Comparison of ENCODE assay signal across 29 cellular contexts in genomic region chr2:75499534-75499933, GRCh38.
"Had no signal": no experiment of that assay in that cellular context is flagged by ENCODE, and none has a peak within 500 bp of the region (broad histone marks: within the 10 kb centered on the region; RNA-seq: fewer than 3 reads in every experiment).

No MANE protein-coding gene starts in this region.

- H3K27me3 ChIP-seq: ascending aorta, breast epithelium, cardiac muscle cell, colonic mucosa, esophagus squamous epithelium had no signal

- H3K27ac Mint-ChIP-seq: activated CD4-positive, alpha-beta memory T cell treated with anti-CD3 and anti-CD28 coated beads, Interleukin-2, amount 10 ng/mL, durations not matched to agents 7 days and 5 days; activated CD4-positive, alpha-beta T cell treated with anti-CD3 and anti-CD28 coated beads, Interleukin-2, amount 10 ng/mL, durations not matched to agents 7 days and 5 days; activated naive CD4-positive, alpha-beta T cell treated with anti-CD3 and anti-CD28 coated beads, Interleukin-2, amount 10 ng/mL, durations not matched to agents 7 days and 5 days; activated naive CD4-positive, alpha-beta T cell treated with anti-CD3 and anti-CD28 coated beads, Interleukin-2, amount 50 U/mL, for 72 hours; activated naive CD8-positive, alpha-beta T cell treated with anti-CD3 and anti-CD28 coated beads, Interleukin-2, amount 10 ng/mL, durations not matched to agents 7 days and 5 days; activated T-cell treated with anti-CD3 and anti-CD28 coated beads, Interleukin-2, amount 50 U/mL, for 24 hours; activated T-cell treated with anti-CD3 and anti-CD28 coated beads, Interleukin-2, amount 50 U/mL, for 72 hours; brain had no signal

- ATAC-seq: activated naive CD4-positive, alpha-beta T cell treated with anti-CD3 and anti-CD28 coated beads, Interleukin-2, amount 50 U/mL, for 72 hours; activated T-cell treated with anti-CD3 and anti-CD28 coated beads, Interleukin-2, amount 50 U/mL, for 72 hours had no signal

- H3K36me3 Mint-ChIP-seq: activated naive CD4-positive, alpha-beta T cell treated with anti-CD3 and anti-CD28 coated beads, Interleukin-2, amount 10 ng/mL, durations not matched to agents 7 days and 5 days; activated naive CD4-positive, alpha-beta T cell treated with anti-CD3 and anti-CD28 coated beads, Interleukin-2, amount 50 U/mL, for 72 hours; activated naive CD8-positive, alpha-beta T cell treated with anti-CD3 and anti-CD28 coated beads, Interleukin-2, amount 10 ng/mL, durations not matched to agents 7 days and 5 days; brain had no signal

- H3K27ac ChIP-seq: ascending aorta, breast epithelium, cardiac muscle cell, colonic mucosa, epithelial cell of prostate, esophagus squamous epithelium had no signal

- H3K9me3 Mint-ChIP-seq: activated CD4-positive, alpha-beta memory T cell treated with anti-CD3 and anti-CD28 coated beads, Interleukin-2, amount 10 ng/mL, durations not matched to agents 7 days and 5 days; activated CD4-positive, alpha-beta T cell treated with anti-CD3 and anti-CD28 coated beads, Interleukin-2, amount 10 ng/mL, durations not matched to agents 7 days and 5 days; activated naive CD4-positive, alpha-beta T cell treated with anti-CD3 and anti-CD28 coated beads, Interleukin-2, amount 10 ng/mL, durations not matched to agents 7 days and 5 days; activated naive CD4-positive, alpha-beta T cell treated with anti-CD3 and anti-CD28 coated beads, Interleukin-2, amount 50 U/mL, for 72 hours; activated naive CD8-positive, alpha-beta T cell treated with anti-CD3 and anti-CD28 coated beads, Interleukin-2, amount 10 ng/mL, durations not matched to agents 7 days and 5 days; activated T-cell treated with anti-CD3 and anti-CD28 coated beads, Interleukin-2, amount 50 U/mL, for 24 hours; activated T-cell treated with anti-CD3 and anti-CD28 coated beads, Interleukin-2, amount 50 U/mL, for 72 hours; brain had no signal

- DNase-seq: activated CD4-positive, alpha-beta memory T cell treated with anti-CD3 and anti-CD28 coated beads, Interleukin-2, amount 10 ng/mL, durations not matched to agents 7 days and 5 days; activated CD4-positive, alpha-beta T cell treated with anti-CD3 and anti-CD28 coated beads for 1 hour; activated CD4-positive, alpha-beta T cell treated with anti-CD3 and anti-CD28 coated beads for 4 hours; activated CD4-positive, alpha-beta T cell treated with anti-CD3 and anti-CD28 coated beads, Interleukin-2, amount 10 ng/mL, durations not matched to agents 7 days and 5 days; activated CD4-positive, alpha-beta T cell treated with anti-CD3 and anti-CD28 coated beads, Interleukin-2, amount 50 U/mL, for 4 hours; activated CD8-positive, alpha-beta memory T cell treated with anti-CD3 and anti-CD28 coated beads, Interleukin-2, amount 50 U/mL, for 48 hours; activated gamma-delta T cell; activated naive CD4-positive, alpha-beta T cell; activated naive CD4-positive, alpha-beta T cell treated with anti-CD3 and anti-CD28 coated beads, Interleukin-2, amount 10 ng/mL, durations not matched to agents 7 days and 5 days; activated naive CD8-positive, alpha-beta T cell treated with anti-CD3 and anti-CD28 coated beads, Interleukin-2, amount 10 ng/mL, durations not matched to agents 7 days and 5 days; activated T-cell treated with anti-CD3 and anti-CD28 coated beads for 4 hours; activated T-cell treated with anti-CD3 and anti-CD28 coated beads, Interleukin-2, amount 50 U/mL, for 24 hours; activated T-cell treated with anti-CD3 and anti-CD28 coated beads, Interleukin-2, amount 50 U/mL, for 72 hours; central memory CD4-positive, alpha-beta T cell; cerebellar nuclear complex; colonic mucosa; effector CD8-positive, alpha-beta T cell; esophagus squamous epithelium; head of caudate nucleus; T-helper 2 cell had no signal

- H3K36me3 ChIP-seq: ascending aorta, breast epithelium, cardiac muscle cell, colonic mucosa, esophagus squamous epithelium had no signal

- H3K4me1 Mint-ChIP-seq: activated CD4-positive, alpha-beta memory T cell treated with anti-CD3 and anti-CD28 coated beads, Interleukin-2, amount 10 ng/mL, durations not matched to agents 7 days and 5 days; activated CD4-positive, alpha-beta T cell treated with anti-CD3 and anti-CD28 coated beads, Interleukin-2, amount 10 ng/mL, durations not matched to agents 7 days and 5 days; activated naive CD4-positive, alpha-beta T cell treated with anti-CD3 and anti-CD28 coated beads, Interleukin-2, amount 10 ng/mL, durations not matched to agents 7 days and 5 days; activated naive CD8-positive, alpha-beta T cell treated with anti-CD3 and anti-CD28 coated beads, Interleukin-2, amount 10 ng/mL, durations not matched to agents 7 days and 5 days had no signal

- H3K4me3 ChIP-seq: ascending aorta, breast epithelium, cardiac muscle cell, colonic mucosa, esophagus squamous epithelium had no signal

- H3K9me3 ChIP-seq: ascending aorta, breast epithelium, colonic mucosa, esophagus squamous epithelium had no signal

- H3K27me3 Mint-ChIP-seq: activated CD4-positive, alpha-beta T cell treated with anti-CD3 and anti-CD28 coated beads, Interleukin-2, amount 10 ng/mL, durations not matched to agents 7 days and 5 days had no signal

- H3K4me3 Mint-ChIP-seq: activated CD4-positive, alpha-beta memory T cell treated with anti-CD3 and anti-CD28 coated beads, Interleukin-2, amount 10 ng/mL, durations not matched to agents 7 days and 5 days; activated CD4-positive, alpha-beta T cell treated with anti-CD3 and anti-CD28 coated beads, Interleukin-2, amount 10 ng/mL, durations not matched to agents 7 days and 5 days; activated naive CD4-positive, alpha-beta T cell treated with anti-CD3 and anti-CD28 coated beads, Interleukin-2, amount 10 ng/mL, durations not matched to agents 7 days and 5 days; activated naive CD8-positive, alpha-beta T cell treated with anti-CD3 and anti-CD28 coated beads, Interleukin-2, amount 10 ng/mL, durations not matched to agents 7 days and 5 days; activated T-cell treated with anti-CD3 and anti-CD28 coated beads, Interleukin-2, amount 50 U/mL, for 24 hours; activated T-cell treated with anti-CD3 and anti-CD28 coated beads, Interleukin-2, amount 50 U/mL, for 72 hours; brain had no signal

- H3K4me1 ChIP-seq: ascending aorta, breast epithelium, colonic mucosa, esophagus squamous epithelium had no signal

- FAIRE-seq: endometrium, endothelial cell of umbilical vein, frontal cortex had no signal
